30 cellular contexts compared by ENCODE assay signal in genomic region chr11:35381720-35382322, GRCh38. TPM values are rescaled to one million over a fixed set of nuclear protein-coding genes. Genes with fewer than 3 reads are reported as not detected.
"Had no signal": no experiment of that assay in that cellular context is flagged by ENCODE, and none has a peak within 500 bp of the region (broad histone marks: within the 10 kb centered on the region; RNA-seq: fewer than 3 reads in every experiment).

No MANE protein-coding gene starts in this region.

- H3K4me1 ChIP-seq: esophagus squamous epithelium, left lung, lower lobe of right lung had no signal

- H3K36me3 ChIP-seq: esophagus squamous epithelium, gastrocnemius medialis, heart right ventricle, left lung, lower lobe of right lung had no signal

- H3K4me3 ChIP-seq: esophagus squamous epithelium, gastrocnemius medialis, heart right ventricle, left lung, lower lobe of right lung, mucosa of descending colon had no signal

- H3K9me3 ChIP-seq: esophagus squamous epithelium, gastrocnemius medialis, heart right ventricle, left lung, lower lobe of right lung, mucosa of descending colon had no signal

- ATAC-seq: effector memory CD8-positive, alpha-beta T cell; esophagus mucosa; gastrocnemius medialis; heart right ventricle; left lung; lower lobe of right lung; mucosa of descending colon; naive thymus-derived CD8-positive, alpha-beta T cell had no signal

- FAIRE-seq: endometrium, islet of Langerhans, keratinocyte had no signal

- H3K27ac ChIP-seq: epithelial cell of prostate, esophagus squamous epithelium, gastrocnemius medialis, left lung, lower lobe of right lung had no signal

- H3K27me3 ChIP-seq: esophagus squamous epithelium, gastrocnemius medialis, heart right ventricle, left lung had no signal

- DNase-seq: cortex of kidney; effector CD8-positive, alpha-beta T cell; effector memory CD8-positive, alpha-beta T cell; endodermal cell; erythroblast; esophagus squamous epithelium; foreskin fibroblast; foreskin melanocyte; gastrocnemius medialis; glutamatergic neuron; head of caudate nucleus; heart right ventricle; hippocampal formation; left cardiac atrium; left lung; left ventricle myocardium superior; lower lobe of right lung; mesenchymal stem cell; mucosa of descending colon; naive B cell; naive thymus-derived CD8-positive, alpha-beta T cell had no signal

RNA-seq across cellular contexts. Expression of gene SLC1A2, which starts 37.5 kb away (rescaled TPM):
- total RNA-seq: dermis microvascular lymphatic vessel endothelial cell, esophagus mucosa, glomerular endothelial cell, kidney epithelial cell, lung microvascular endothelial cell had no signal
